ENCODE assay signal across 8 cellular contexts in genomic region chr3:57068437-57069089, GRCh38. TPM values are rescaled to one million over a fixed set of nuclear protein-coding genes. Genes with fewer than 3 reads are reported as not detected.
DNase-seq lines count a peak whose midpoint lies in the region; ATAC-seq and TF ChIP-seq lines count a peak whose summit lies in the region.

No MANE protein-coding gene starts in this region.

- H3K4me3 Mint-ChIP-seq in CD4-positive, alpha-beta T cell, result no peak overlapping the region
- H3K4me3 Mint-ChIP-seq in T-cell, result no peak overlapping the region
- H3K4me3 Mint-ChIP-seq in stimulated activated effector memory CD8-positive, alpha-beta T cell treated with anti-CD3 and anti-CD28 coated beads, Interleukin-12 subunit alpha, Interleukin-12 subunit beta, amount 100 ng/mL, for 72 hours, result no peak overlapping the region

- POLR2A ChIA-PET in CD4-positive, alpha-beta T cell (lab: Charles Lee), result no interaction called here
- POLR2A ChIA-PET in T-cell (lab: Charles Lee), result no interaction called here

- CTCF ChIA-PET in CD4-positive, alpha-beta T cell (lab: Charles Lee), result interaction anchor here (1.2 kb wide), 1 partner anchor 31 kb away, joined by 3 read pairs; no protein-coding TSS in a partner anchor
- CTCF ChIA-PET in T-cell (lab: Charles Lee), result no interaction called here

- H3K27me3 ChIP-seq in CD4-positive, alpha-beta T cell (ENCODE audit: control insufficient read depth, insufficient read depth, low read length), result peaks cover 13% of the 10 kb centered on the region

- intact Hi-C loops in CD4-positive, alpha-beta T cell (cut with DNase I, micrococcal nuclease), result no loop called here
- intact Hi-C loops in left cardiac atrium (cut with DNase I), result no loop called here

- H3K27ac ChIP-seq in CD4-positive, alpha-beta T cell (ENCODE audit: low read depth, low read length), result no peak overlapping the region

- TF ChIP-seq CTCF in CD4-positive, alpha-beta T cell (IDR thresholded peaks at IDR 0.05), result no peak

- no peak for DNase-seq in CD4-positive, alpha-beta T cell
- DNase-seq in T-cell (peak in 3 of 34 experiments; percentile 4 to 34 (median 10)), left cardiac atrium (peak; percentile 53), amniotic stem cell (lab: John Stamatoyannopoulos, UW) (no peak), SHP77 treated with DMSO at 0.1 percent for 48 hours (lab: John Stamatoyannopoulos, UW) (no peak)
- DNase-seq in stimulated activated effector memory CD8-positive, alpha-beta T cell treated with anti-CD3 and anti-CD28 coated beads, Interleukin-12 subunit alpha, Interleukin-12 subunit beta, amount 100 ng/mL, for 72 hours (ENCODE audit: low spot score in 2 of 2), result no peak

- peaks cover 28% of the 10 kb centered on the region for H3K27me3 Mint-ChIP-seq in CD4-positive, alpha-beta T cell
- peaks cover 14 to 29% of the 10 kb centered on the region in 2 donors for H3K27me3 Mint-ChIP-seq in T-cell

- no peaks in the 10 kb centered on the region for H3K9me3 ChIP-seq in CD4-positive, alpha-beta T cell (ENCODE audit: control insufficient read depth, low read length)

- no peaks in the 10 kb centered on the region for H3K9me3 Mint-ChIP-seq in CD4-positive, alpha-beta T cell
- H3K9me3 Mint-ChIP-seq in T-cell, result peaks cover 3 to 4% (median 3%) of the 10 kb centered on the region in 3 donors
- H3K9me3 Mint-ChIP-seq in stimulated activated effector memory CD8-positive, alpha-beta T cell treated with anti-CD3 and anti-CD28 coated beads, Interleukin-12 subunit alpha, Interleukin-12 subunit beta, amount 100 ng/mL, for 72 hours, result no peaks in the 10 kb centered on the region

- ATAC-seq in CD4-positive, alpha-beta T cell (ENCODE audit: poor library complexity), result peak; percentile 29
- ATAC-seq in GM19455 (IDR thresholded peaks at IDR 0.05; ENCODE audit: unreplicated experiment) (peak; percentile 97), HG03378 (IDR thresholded peaks at IDR 0.05; ENCODE audit: unreplicated experiment) (peak; percentile 100), T-cell (replicated peaks in 1 of 4) (peak in 3 of 4 experiments; percentile 38 to 52 (median 39)), left cardiac atrium (peak; percentile 87 to 90)
- ATAC-seq in stimulated activated effector memory CD8-positive, alpha-beta T cell treated with anti-CD3 and anti-CD28 coated beads, Interleukin-12 subunit alpha, Interleukin-12 subunit beta, amount 100 ng/mL, for 72 hours, result peak; percentile 98

- no peaks in the 10 kb centered on the region for H3K36me3 Mint-ChIP-seq in CD4-positive, alpha-beta T cell (ENCODE audit: low read depth)
- H3K36me3 Mint-ChIP-seq in T-cell, result no peaks in the 10 kb centered on the region
- no peaks in the 10 kb centered on the region for H3K36me3 Mint-ChIP-seq in stimulated activated effector memory CD8-positive, alpha-beta T cell treated with anti-CD3 and anti-CD28 coated beads, Interleukin-12 subunit alpha, Interleukin-12 subunit beta, amount 100 ng/mL, for 72 hours

- no peak overlapping the region for H3K27ac Mint-ChIP-seq in CD4-positive, alpha-beta T cell
- H3K27ac Mint-ChIP-seq in T-cell, result no peak overlapping the region
- H3K27ac Mint-ChIP-seq in stimulated activated effector memory CD8-positive, alpha-beta T cell treated with anti-CD3 and anti-CD28 coated beads, Interleukin-12 subunit alpha, Interleukin-12 subunit beta, amount 100 ng/mL, for 72 hours, result no peak overlapping the region

- no peaks in the 10 kb centered on the region for H3K4me1 Mint-ChIP-seq in CD4-positive, alpha-beta T cell (ENCODE audit: low read depth)
- H3K4me1 Mint-ChIP-seq in T-cell, result peaks cover 0 to 8% (median 0%) of the 10 kb centered on the region in 3 donors
- peaks cover 13% of the 10 kb centered on the region for H3K4me1 Mint-ChIP-seq in stimulated activated effector memory CD8-positive, alpha-beta T cell treated with anti-CD3 and anti-CD28 coated beads, Interleukin-12 subunit alpha, Interleukin-12 subunit beta, amount 100 ng/mL, for 72 hours

RNA-seq across cellular contexts. Expression of gene SPATA12, which starts 8.1 kb away (rescaled TPM):
- total RNA-seq in CD4-positive, alpha-beta T cell, result not detected
- not detected for total RNA-seq in T-cell
- total RNA-seq in left cardiac atrium, result not detected

Comparison
In these comparisons a context has a peak if more than half of its experiments do, and no peak if none do; other contexts are left out.
1. ATAC-seq: peak in every context shown above with its lines; median percentile 100 in HG03378; 98 in stimulated activated effector memory CD8-positive, alpha-beta T cell treated with anti-CD3 and anti-CD28 coated beads, Interleukin-12 subunit alpha, Interleukin-12 subunit beta, amount 100 ng/mL, for 72 hours; 97 in GM19455; 88 in left cardiac atrium; 39 in T-cell; 29 in CD4-positive, alpha-beta T cell.